Comparison of ENCODE assay signal across 28 cellular contexts in genomic region chr1:183670169-183670568, GRCh38. TPM values are rescaled to one million over a fixed set of nuclear protein-coding genes. Genes with fewer than 3 reads are reported as not detected.
DNase-seq lines count a peak whose midpoint lies in the region; TF ChIP-seq lines count a peak whose summit lies in the region.
"Had no signal": no experiment of that assay in that cellular context is flagged by ENCODE, and none has a peak within 500 bp of the region (broad histone marks: within the 10 kb centered on the region; RNA-seq: fewer than 3 reads in every experiment).

No MANE protein-coding gene starts in this region.

- H3K27me3 Mint-ChIP-seq in Calu3 (ENCODE audit: unreplicated experiment): peaks cover 14% of the 10 kb centered on the region
- no peaks in the 10 kb centered on the region for H3K27me3 Mint-ChIP-seq in chondrocyte (ENCODE audit: low read depth)
- H3K27me3 Mint-ChIP-seq in glutamatergic neuron (ENCODE audit: unreplicated experiment): no peaks in the 10 kb centered on the region

- H3K36me3 Mint-ChIP-seq in Calu3 (ENCODE audit: insufficient read depth, unreplicated experiment) (no peaks in the 10 kb centered on the region), chondrocyte (ENCODE audit: low read depth) (no peaks in the 10 kb centered on the region), glutamatergic neuron (ENCODE audit: unreplicated experiment) (peaks cover 16% of the 10 kb centered on the region)

- CTCF ChIA-PET in Calu3 (lab: Charles Lee): interaction anchor here (0.6 to 1.1 kb wide), 2 partner anchors 15 to 29 kb away, joined by 3 read pairs; no protein-coding TSS in a partner anchor
- CTCF ChIA-PET in OCI-LY7 (lab: Charles Lee; ENCODE audit: unreplicated experiment): no interaction called here
- CTCF ChIA-PET in HEK293T (lab: Yijun Ruan, JAX): no interaction called here

- H3K4me1 ChIP-seq in OCI-LY7 (ENCODE audit: insufficient read depth, low read length, poor library complexity, severe bottlenecking) (no peaks in the 10 kb centered on the region), mesenchymal stem cell (ENCODE audit: control insufficient read depth, insufficient read depth, low read depth, low read length) (no peaks in the 10 kb centered on the region)
- H3K4me1 ChIP-seq: HAP-1, lower lobe of right lung, psoas muscle, stomach, tibial artery had no signal

- H3K9me3 Mint-ChIP-seq in Calu3 (ENCODE audit: low read depth, unreplicated experiment) (no peaks in the 10 kb centered on the region), chondrocyte (ENCODE audit: low read depth) (peaks cover 8% of the 10 kb centered on the region), glutamatergic neuron (ENCODE audit: unreplicated experiment) (no peaks in the 10 kb centered on the region)
- H3K9me3 Mint-ChIP-seq: central memory CD8-positive, alpha-beta T cell had no signal

- H4K8ac ChIP-seq in mesenchymal stem cell (ENCODE audit: low read length): no peak overlapping the region

- no peaks in the 10 kb centered on the region for H3K79me2 ChIP-seq in OCI-LY7 (ENCODE audit: insufficient read depth, low read depth, low read length)

- H3K4me2 ChIP-seq in OCI-LY7 (ENCODE audit: low read length) (no peak overlapping the region), mesenchymal stem cell (ENCODE audit: low read length, poor library complexity, severe bottlenecking) (no peak overlapping the region)

- POLR2A ChIA-PET in OCI-LY7 (lab: Charles Lee) (interaction anchor here (0.6 kb wide), 1 partner anchor 1712 kb away, joined by 5 read pairs; no protein-coding TSS in a partner anchor), HEK293T (lab: Yijun Ruan, JAX) (no interaction called here)

- no peaks in the 10 kb centered on the region for H3K79me1 ChIP-seq in mesenchymal stem cell (replicated peaks; ENCODE audit: low read length, poor library complexity, severe bottlenecking)

- no peak overlapping the region for H2BK15ac ChIP-seq in mesenchymal stem cell (ENCODE audit: low read depth, poor library complexity, severe bottlenecking)

- no peak overlapping the region for H4K91ac ChIP-seq in mesenchymal stem cell (ENCODE audit: low read length)

- no peak overlapping the region for H3K18ac ChIP-seq in mesenchymal stem cell (ENCODE audit: low read depth in 1 of 2, low read length in 2 of 2)

- no peak overlapping the region for H3K23ac ChIP-seq in mesenchymal stem cell (ENCODE audit: low read length in 2 of 2)

- H3K4me3 ChIP-seq in OCI-LY7 (ENCODE audit: low read depth, low read length, poor library complexity, severe bottlenecking) (no peak overlapping the region), mesenchymal stem cell (ENCODE audit: insufficient read depth in 1 of 2, low read depth in 1 of 2, low read length in 2 of 2) (no peak overlapping the region)
- H3K4me3 ChIP-seq: esophagus squamous epithelium, HAP-1, lower lobe of right lung, psoas muscle, SK-N-MC, stomach, tibial artery had no signal

- H3K27ac Mint-ChIP-seq in Calu3 (ENCODE audit: unreplicated experiment): no peak overlapping the region
- H3K27ac Mint-ChIP-seq in chondrocyte (ENCODE audit: unreplicated experiment): no peak overlapping the region
- no peak overlapping the region for H3K27ac Mint-ChIP-seq in glutamatergic neuron (ENCODE audit: unreplicated experiment)

- DNase-seq in Calu3 (no peak), OCI-LY7 (ENCODE audit: low spot score) (no peak), chondrocyte (ENCODE audit: low spot score) (no peak), glutamatergic neuron (no peak), HK-2 (ENCODE audit: unreplicated experiment) (no peak), HEK293T (ENCODE audit: extremely low spot score) (no peak), NCI-H2081 (lab: John Stamatoyannopoulos, UW) (no peak), mesenchymal stem cell (no peak)
- DNase-seq: activated CD4-positive, alpha-beta T cell treated with anti-CD3 and anti-CD28 coated beads for 48 hours; activated naive CD4-positive, alpha-beta T cell treated with Interleukin-2 at 50 U/mL for 16 hours; activated T-cell treated with anti-CD3 and anti-CD28 coated beads, Interleukin-2, amount 50 U/mL, for 48 hours; amygdala; effector CD4-positive, alpha-beta T cell; esophagus squamous epithelium; kidney glomerular epithelial cell; lower lobe of right lung; NCI-H1694; NCI-H2171 treated with DMSO at 0.1 percent for 48 hours; NCI-H524; psoas muscle; RPMI8226; stimulated activated CD8-positive, alpha-beta memory T cell treated with anti-CD3 and anti-CD28 coated beads, Interleukin-4, amount 100 ng/mL, for 48 hours; stomach; tibial artery had no signal

- no peak overlapping the region for H2BK12ac ChIP-seq in mesenchymal stem cell (ENCODE audit: low read length in 2 of 2)

- no peak overlapping the region for H2BK120ac ChIP-seq in mesenchymal stem cell (ENCODE audit: low read depth, low read length)

- no peaks in the 10 kb centered on the region for H3K9me3 ChIP-seq in OCI-LY7 (ENCODE audit: low read length)
- peaks cover 5% of the 10 kb centered on the region for H3K9me3 ChIP-seq in mesenchymal stem cell (ENCODE audit: control insufficient read depth, low read length)
- H3K9me3 ChIP-seq: lower lobe of right lung, psoas muscle had no signal

- intact Hi-C loops in Calu3 (cut with micrococcal nuclease; ENCODE audit: unreplicated experiment) (no loop called here), OCI-LY7 (cut with micrococcal nuclease; ENCODE audit: unreplicated experiment) (no loop called here)

- BruUV-seq in Calu3 (replicated peaks; lab: Mats Ljungman, UMichigan) (no TSS peak), OCI-LY7 (replicated peaks; lab: Mats Ljungman, UMichigan) (no TSS peak)

- H3K27ac ChIP-seq in OCI-LY7 (ENCODE audit: low read depth, low read length, poor library complexity, severe bottlenecking) (no peak overlapping the region), mesenchymal stem cell (ENCODE audit: low read length, poor library complexity, severe bottlenecking) (no peak overlapping the region)
- H3K27ac ChIP-seq: esophagus squamous epithelium, lower lobe of right lung, psoas muscle, SK-N-MC, stomach, tibial artery had no signal

- no peak overlapping the region for H2AK5ac ChIP-seq in mesenchymal stem cell (ENCODE audit: low read length, severe bottlenecking)

- no peaks in the 10 kb centered on the region for H3K36me3 ChIP-seq in OCI-LY7 (ENCODE audit: insufficient read depth, low read length)
- no peaks in the 10 kb centered on the region for H3K36me3 ChIP-seq in mesenchymal stem cell (ENCODE audit: control insufficient read depth in 1 of 2, insufficient read depth in 2 of 2, low read depth in 1 of 2, low read length in 2 of 2)
- H3K36me3 ChIP-seq: esophagus squamous epithelium, HAP-1, lower lobe of right lung, stomach, tibial artery had no signal

- H3K9ac ChIP-seq in mesenchymal stem cell (ENCODE audit: low read length): no peak overlapping the region

- no peaks in the 10 kb centered on the region for H4K20me1 ChIP-seq in OCI-LY7 (ENCODE audit: insufficient read depth, low read length)

- TF ChIP-seq CTCF in Calu3 (IDR thresholded peaks at IDR 0.05; ENCODE audit: unreplicated experiment) (peak; percentile 17), OCI-LY7 (conservative IDR thresholded peaks at IDR 0.05; ENCODE audit: low read length) (peak; percentile 40), chondrocyte (IDR thresholded peaks at IDR 0.05) (peak; percentile 39), glutamatergic neuron (IDR thresholded peaks at IDR 0.05; ENCODE audit: partially characterized antibody, unreplicated experiment) (peak; percentile 26)

- no peaks in the 10 kb centered on the region for H3K27me3 ChIP-seq in mesenchymal stem cell (ENCODE audit: control insufficient read depth in 1 of 2, insufficient read depth in 1 of 2, low read length in 2 of 2)
- H3K27me3 ChIP-seq: esophagus squamous epithelium, stomach, tibial artery had no signal

- no peak overlapping the region for H2AFZ ChIP-seq in OCI-LY7 (ENCODE audit: low read length)
- H2AFZ ChIP-seq in mesenchymal stem cell (ENCODE audit: low read depth, low read length): no peak overlapping the region

- H2BK5ac ChIP-seq in mesenchymal stem cell (ENCODE audit: low read depth, low read length, poor library complexity, severe bottlenecking): no peak overlapping the region

- H3K4me1 Mint-ChIP-seq in Calu3 (ENCODE audit: low read depth, unreplicated experiment) (no peaks in the 10 kb centered on the region), chondrocyte (ENCODE audit: low read depth) (peaks cover 12% of the 10 kb centered on the region), glutamatergic neuron (ENCODE audit: low read depth, unreplicated experiment) (no peaks in the 10 kb centered on the region)
- H3K4me1 Mint-ChIP-seq: central memory CD8-positive, alpha-beta T cell had no signal

- H3K14ac ChIP-seq in mesenchymal stem cell (ENCODE audit: low read length in 2 of 2): no peak overlapping the region

- H3K4me3 Mint-ChIP-seq in Calu3 (ENCODE audit: low read depth, unreplicated experiment) (no peak overlapping the region), chondrocyte (ENCODE audit: unreplicated experiment) (no peak overlapping the region), glutamatergic neuron (ENCODE audit: unreplicated experiment) (no peak overlapping the region)
- H3K4me3 Mint-ChIP-seq: central memory CD8-positive, alpha-beta T cell had no signal

- H3K4ac ChIP-seq in mesenchymal stem cell (ENCODE audit: low read depth in 1 of 2, low read length in 2 of 2): no peak overlapping the region

- WGBS in mesenchymal stem cell: no CpG with 5 or more reads among the region's 1 CpG

- H3K9me2 ChIP-seq in OCI-LY7 (ENCODE audit: insufficient read depth, low read length): no peaks in the 10 kb centered on the region; the same call in 1 of the 2 replicates

TF ChIP-seq in HEK293T, 16 proteins besides CTCF, POLR2A, EP300 and RAD21 (continues in another document):
- no peak for TF ChIP-seq PKNOX1 (IDR thresholded peaks at IDR 0.05)

RNA-seq across cellular contexts. Expression of gene APOBEC4, which starts 17.1 kb away (rescaled TPM):
- total RNA-seq in Calu3 (2022) (not detected in 2 replicates), OCI-LY7 (2022) (not detected in 2 replicates), chondrocyte (not detected in 3 replicates), glutamatergic neuron (ENCODE audit: unreplicated experiment) (not detected)
- not detected in 2 replicates for total RNA-seq in OCI-LY7 (2014; rRNA removed; shearing (Covaris generic))
- not detected for polyA plus RNA-seq in mesenchymal stem cell (2013, experiment 1 of 2)
- not detected for polyA plus RNA-seq in mesenchymal stem cell (2013, experiment 2 of 2)
- total RNA-seq: esophagus squamous epithelium; psoas muscle; stomach; T-helper 2 cell treated with Interferon-gamma antibody and Interleukin-4, amounts not matched to agents 100 ng/mL and 5 ng/mL, for 36 hours had no signal
- polyA plus RNA-seq: psoas muscle, stomach had no signal

RNA-seq across cellular contexts. Expression of gene ARPC5, which starts 34.6 kb away (rescaled TPM):
- 135 and 148 TPM in 2 replicates for total RNA-seq in Calu3 (2022)
- 116 and 148 TPM in 2 replicates for total RNA-seq in OCI-LY7 (2014; rRNA removed; shearing (Covaris generic))
- total RNA-seq in OCI-LY7 (2022): 132 and 133 TPM in 2 replicates
- 144 to 193 TPM (median 192 TPM) in 3 replicates for total RNA-seq in chondrocyte
- 92.0 TPM for total RNA-seq in glutamatergic neuron (ENCODE audit: unreplicated experiment)
- 136 TPM for polyA plus RNA-seq in mesenchymal stem cell (2013, experiment 1 of 2)
- 141 TPM for polyA plus RNA-seq in mesenchymal stem cell (2013, experiment 2 of 2)
